In genomic region chr6:20952605-20953004, GRCh38 we compare ENCODE assay signal across 9 cellular contexts.
DNase-seq lines count a peak whose midpoint lies in the region; ATAC-seq, FAIRE-seq and TF ChIP-seq lines count a peak whose summit lies in the region.
"Had no signal": no experiment of that assay in that cellular context is flagged by ENCODE, and none has a peak within 500 bp of the region (broad histone marks: within the 10 kb centered on the region; RNA-seq: fewer than 3 reads in every experiment).

No MANE protein-coding gene starts in this region.

- H3K4me2 ChIP-seq in neural cell (ENCODE audit: low read length): no peak overlapping the region

- no peaks in the 10 kb centered on the region for H3K9me2 ChIP-seq in neural cell (ENCODE audit: insufficient read depth, low read length)

- H2AFZ ChIP-seq in neural cell (ENCODE audit: low read depth, low read length): no peak overlapping the region

- no peak for TF ChIP-seq POLR2A in body of pancreas (IDR thresholded peaks at IDR 0.05)

- FAIRE-seq in bronchial epithelial cell (lab: Jason Lieb, UNC): peak; percentile 58

- H3K9ac ChIP-seq in neural cell (ENCODE audit: low read length): no peak overlapping the region

- H3K9me3 ChIP-seq in neural cell (ENCODE audit: low read length): no peaks in the 10 kb centered on the region
- H3K9me3 ChIP-seq in body of pancreas: no peaks in the 10 kb centered on the region
- H3K9me3 ChIP-seq: colonic mucosa, tibial artery had no signal

- WGBS in body of pancreas, 2 donors: 85 to 89% methylated on average over 4 of the region's 4 CpGs

- H3K27ac ChIP-seq in neural cell (ENCODE audit: low read length): peak overlapping the region; percentile 10
- H3K27ac ChIP-seq in body of pancreas: no peak overlapping the region
- H3K27ac ChIP-seq: colonic mucosa, tibial artery had no signal

- DNase-seq in ELR (ENCODE audit: low read depth) (peak; percentile 91), NCI-H146 treated with DMSO at 0.1 percent for 48 hours (lab: John Stamatoyannopoulos, UW; ENCODE audit: unreplicated experiment) (peak; percentile 95), bronchial epithelial cell (ENCODE audit: low read depth) (peak; percentile 92), MV-4-11 (lab: John Stamatoyannopoulos, UW) (no peak), body of pancreas (no peak)
- DNase-seq: colonic mucosa, tibial artery had no signal

- TF ChIP-seq CTCF in bronchial epithelial cell (IDR thresholded peaks at IDR 0.05; ENCODE audit: insufficient read depth, low read length, severe bottlenecking) (no peak), neural cell (IDR thresholded peaks at IDR 0.05; ENCODE audit: poor library complexity, severe bottlenecking) (no peak), body of pancreas (IDR thresholded peaks at IDR 0.05) (no peak)

- no peak for TF ChIP-seq EP300 in neural cell (conservative IDR thresholded peaks at IDR 0.05; ENCODE audit: poor library complexity, severe bottlenecking)

- H4K20me1 ChIP-seq in neural cell (ENCODE audit: insufficient read depth): no peaks in the 10 kb centered on the region

- H3K4me1 ChIP-seq in body of pancreas: no peaks in the 10 kb centered on the region
- H3K4me1 ChIP-seq: colonic mucosa had no signal

- TF ChIP-seq RAD21 in neural cell (conservative IDR thresholded peaks at IDR 0.05): no peak

- ATAC-seq in GM18498 (IDR thresholded peaks at IDR 0.05; ENCODE audit: unreplicated experiment) (no peak), body of pancreas (no peak)

- H3K27me3 ChIP-seq in bronchial epithelial cell (ENCODE audit: control insufficient read depth, insufficient read depth, low read length) (no peaks in the 10 kb centered on the region), neural cell (ENCODE audit: insufficient read depth, low read depth, low read length) (no peaks in the 10 kb centered on the region), body of pancreas (no peaks in the 10 kb centered on the region)
- H3K27me3 ChIP-seq: colonic mucosa, tibial artery had no signal

- intact Hi-C loops in body of pancreas (cut with DNase I): no loop called here

- no peaks in the 10 kb centered on the region for H3F3A ChIP-seq in neural cell (ENCODE audit: insufficient read depth, low read length, poor library complexity, severe bottlenecking)

- no peaks in the 10 kb centered on the region for H3K79me2 ChIP-seq in neural cell (replicated peaks; ENCODE audit: insufficient read depth, low read length)

- H3K36me3 ChIP-seq in bronchial epithelial cell (ENCODE audit: control insufficient read depth, insufficient read depth, low read length): no peaks in the 10 kb centered on the region
- no peaks in the 10 kb centered on the region for H3K36me3 ChIP-seq in neural cell (ENCODE audit: insufficient read depth, low read length)
- no peaks in the 10 kb centered on the region for H3K36me3 ChIP-seq in body of pancreas (replicated peaks in 1 of 2; ENCODE audit: insufficient read depth in 1 of 2, low read depth in 2 of 2)
- H3K36me3 ChIP-seq: colonic mucosa had no signal

- H3K4me3 ChIP-seq in bronchial epithelial cell (ENCODE audit: low read depth, low read length) (no peak overlapping the region), neural cell (ENCODE audit: low read length) (no peak overlapping the region), body of pancreas (no peak overlapping the region)
- H3K4me3 ChIP-seq: colonic mucosa, tibial artery had no signal

TF ChIP-seq in neural cell, 6 proteins besides CTCF, POLR2A, EP300 and RAD21:
- TF ChIP-seq TAF1 (IDR thresholded peaks at IDR 0.05; ENCODE audit: low read depth) (no peak), REST (IDR thresholded peaks at IDR 0.05; ENCODE audit: borderline replicate concordance) (peak; percentile 38)

Comparison
In these comparisons a context has a peak if more than half of its experiments do, and no peak if none do; other contexts are left out.
1. DNase-seq: peak in ELR (single experiment), NCI-H146 treated with DMSO at 0.1 percent for 48 hours (single experiment) and bronchial epithelial cell (single experiment); none in MV-4-11 (single experiment) and body of pancreas (0 of 4).